In genomic region chr1:211714154-211714553, GRCh38 we compare ENCODE assay signal across 16 cellular contexts. TPM values are rescaled to one million over a fixed set of nuclear protein-coding genes. Genes with fewer than 3 reads are reported as not detected.
"Had no signal": no experiment of that assay in that cellular context is flagged by ENCODE, and none has a peak within 500 bp of the region (broad histone marks: within the 10 kb centered on the region; RNA-seq: fewer than 3 reads in every experiment).

No MANE protein-coding gene starts in this region.

- H3K4me2 ChIP-seq: hepatocyte, smooth muscle cell had no signal

- H3K36me3 ChIP-seq: right atrium auricular region had no signal

- H3K4me1 ChIP-seq: right atrium auricular region had no signal

- DNase-seq: cortex of kidney; dorsolateral prefrontal cortex; effector CD8-positive, alpha-beta T cell; foreskin melanocyte; head of caudate nucleus; kidney; left cardiac atrium; natural killer cell; stimulated activated CD4-positive, alpha-beta T cell treated with anti-CD3 and anti-CD28 coated beads, Interleukin-2, amount 100 ng/mL, for 48 hours; stimulated activated naive CD4-positive, alpha-beta T cell treated with Interleukin-2 at 50 U/mL for 16 hours; trophoblast cell had no signal

- H3K9me3 ChIP-seq: right atrium auricular region had no signal

- H3K27me3 ChIP-seq: dorsolateral prefrontal cortex, hepatocyte, right atrium auricular region had no signal

- H3K27ac ChIP-seq: dorsolateral prefrontal cortex, hepatocyte, right atrium auricular region had no signal

- ATAC-seq: left cardiac atrium, natural killer cell had no signal

- H3K4me3 ChIP-seq: dorsolateral prefrontal cortex, hepatocyte, right atrium auricular region, smooth muscle cell had no signal

RNA-seq across cellular contexts. Expression of gene NEK2, which starts 38.7 kb away (rescaled TPM):
- total RNA-seq: mesenteric fat pad, posterior vena cava had no signal
